ENCODE assay signal across 21 cellular contexts in genomic region chr5:82728931-82729717, GRCh38.
A peak's percentile ranks its signal among the peaks of the same experiment; 100 is the strongest.
DNase-seq lines count a peak whose midpoint lies in the region; ATAC-seq and TF ChIP-seq lines count a peak whose summit lies in the region.
"Had no signal": no experiment of that assay in that cellular context is flagged by ENCODE, and none has a peak within 500 bp of the region (broad histone marks: within the 10 kb centered on the region; RNA-seq: fewer than 3 reads in every experiment).

No MANE protein-coding gene starts in this region.

- no peaks in the 10 kb centered on the region for H3K9me2 ChIP-seq in HCT116 (ENCODE audit: insufficient read depth)

- intact Hi-C loops in HCT116 (cut with micrococcal nuclease) = no loop called here

- peaks cover 5% of the 10 kb centered on the region for H3K4me1 Mint-ChIP-seq in neural progenitor cell
- peaks cover 14% of the 10 kb centered on the region for H3K4me1 Mint-ChIP-seq in WTC11
- H3K4me1 Mint-ChIP-seq: CD14-positive monocyte; CD8-positive, alpha-beta memory T cell had no signal

- H3K9ac ChIP-seq in HCT116 (ENCODE audit: low read length) (no peak overlapping the region), neural progenitor cell (no peak overlapping the region)
- H3K9ac ChIP-seq: BLaER1 treated with 17β-estradiol and CSF1 and Interleukin-3, amounts not matched to agents 10 nM and 100 nM; GM23248 had no signal

- H3K4me1 ChIP-seq in HCT116 (ENCODE audit: control insufficient read depth in 1 of 2, insufficient read depth in 2 of 2, low read length in 2 of 2) (peaks cover 0 to 18% of the 10 kb centered on the region in 2 experiments; a peak in 1 of 4 replicates), neural progenitor cell (peaks cover 7% of the 10 kb centered on the region), Peyer's patch (no peaks in the 10 kb centered on the region)
- H3K4me1 ChIP-seq: A549, BE2C had no signal

- no peaks in the 10 kb centered on the region for H4K20me1 ChIP-seq in HCT116 (ENCODE audit: insufficient read depth)
- H4K20me1 ChIP-seq in neural progenitor cell (ENCODE audit: low read depth) = no peaks in the 10 kb centered on the region
- H4K20me1 ChIP-seq: BLaER1 treated with 17β-estradiol and CSF1 and Interleukin-3, amounts not matched to agents 10 nM and 100 nM had no signal

- H3K27me3 ChIP-seq in HCT116 (ENCODE audit: insufficient read depth, low read length) = no peaks in the 10 kb centered on the region
- H3K27me3 ChIP-seq in neural progenitor cell = no peaks in the 10 kb centered on the region
- no peaks in the 10 kb centered on the region for H3K27me3 ChIP-seq in Peyer's patch
- H3K27me3 ChIP-seq: BE2C; BLaER1 treated with 17β-estradiol and CSF1 and Interleukin-3, amounts not matched to agents 10 nM and 100 nM had no signal

- H3K36me3 Mint-ChIP-seq in neural progenitor cell = peaks cover 1% of the 10 kb centered on the region
- H3K36me3 Mint-ChIP-seq in WTC11 = peaks cover 3% of the 10 kb centered on the region
- H3K36me3 Mint-ChIP-seq: CD14-positive monocyte; CD8-positive, alpha-beta memory T cell had no signal

- H3K79me2 ChIP-seq in HCT116 (ENCODE audit: insufficient read depth, low read length) (no peaks in the 10 kb centered on the region), neural progenitor cell (ENCODE audit: low read depth) (no peaks in the 10 kb centered on the region)

- no peak for TF ChIP-seq CTCF in HCT116 (IDR thresholded peaks at IDR 0.05 in 2 of 3, conservative IDR thresholded peaks at IDR 0.05 in 1 of 3; ENCODE audit: borderline replicate concordance in 1 of 3, insufficient read depth in 1 of 3, low read depth in 2 of 3, low read length in 2 of 3)
- TF ChIP-seq CTCF in neural progenitor cell (IDR thresholded peaks at IDR 0.05) = no peak
- no peak for TF ChIP-seq CTCF in WTC11 (IDR thresholded peaks at IDR 0.05)
- TF ChIP-seq CTCF in Peyer's patch (IDR thresholded peaks at IDR 0.05) = no peak

- RAD21 ChIA-PET in HCT116 (lab: Charles Lee; ENCODE audit: low non-redundant PET in 1 of 2, low total read pairs in 2 of 2, uncharacterized antibody in 2 of 2, unreplicated experiment in 2 of 2) = no interaction called here

- H3K4me2 ChIP-seq in HCT116 (ENCODE audit: low read length) = peak overlapping the region; percentile 13; the same call in 1 of the 2 replicates
- H3K4me2 ChIP-seq in neural progenitor cell = no peak overlapping the region
- H3K4me2 ChIP-seq: A549; BLaER1 treated with 17β-estradiol and CSF1 and Interleukin-3, amounts not matched to agents 10 nM and 100 nM had no signal

- H3K27me3 Mint-ChIP-seq in neural progenitor cell (ENCODE audit: insufficient read depth, low read depth) (no peaks in the 10 kb centered on the region), WTC11 (ENCODE audit: low read depth) (no peaks in the 10 kb centered on the region)
- H3K27me3 Mint-ChIP-seq: CD4-positive, alpha-beta T cell had no signal

- peaks cover 7% of the 10 kb centered on the region for H3K9me3 Mint-ChIP-seq in neural progenitor cell
- H3K9me3 Mint-ChIP-seq in WTC11 = peaks cover 16% of the 10 kb centered on the region
- H3K9me3 Mint-ChIP-seq: CD4-positive, alpha-beta T cell had no signal

- no peak for TF ChIP-seq RAD21 in HCT116 (IDR thresholded peaks at IDR 0.05; ENCODE audit: low read depth)

- no TSS peak for BruUV-seq in HCT116 (replicated peaks; lab: Mats Ljungman, UMichigan)

- no peak overlapping the region for H3K27ac Mint-ChIP-seq in neural progenitor cell
- H3K27ac Mint-ChIP-seq in WTC11 = no peak overlapping the region
- H3K27ac Mint-ChIP-seq: CD14-positive monocyte; CD4-positive, alpha-beta T cell; CD8-positive, alpha-beta memory T cell had no signal

- H2AFZ ChIP-seq in HCT116 (ENCODE audit: low read depth, low read length, poor library complexity, severe bottlenecking) (peak overlapping the region; percentile 31), neural progenitor cell (replicated peaks) (peak overlapping the region; percentile 29)
- H2AFZ ChIP-seq: GM23248 had no signal

- no peaks in the 10 kb centered on the region for H3F3A ChIP-seq in neural progenitor cell (ENCODE audit: low read depth)

- no peak overlapping the region for H3K4me3 ChIP-seq in HCT116 (replicated peaks in 1 of 2; ENCODE audit: low read depth in 1 of 2, low read length in 2 of 2)
- no peak overlapping the region for H3K4me3 ChIP-seq in neural progenitor cell
- H3K4me3 ChIP-seq in Peyer's patch = no peak overlapping the region
- H3K4me3 ChIP-seq: A549; BLaER1 treated with 17β-estradiol and CSF1 and Interleukin-3, amounts not matched to agents 10 nM and 100 nM; GM23248 had no signal

- no peak for TF ChIP-seq POLR2A in HCT116 (IDR thresholded peaks at IDR 0.05; ENCODE audit: borderline replicate concordance, extremely low read depth, insufficient read depth, insufficient read length)
- TF ChIP-seq POLR2A in Peyer's patch (IDR thresholded peaks at IDR 0.05) = no peak

- H3K4me3 Mint-ChIP-seq in neural progenitor cell = no peak overlapping the region
- H3K4me3 Mint-ChIP-seq in WTC11 = no peak overlapping the region
- H3K4me3 Mint-ChIP-seq: CD14-positive monocyte; CD4-positive, alpha-beta T cell; CD8-positive, alpha-beta memory T cell had no signal

- CTCF ChIA-PET in HCT116 (lab: Charles Lee) (no interaction called here), WTC11 (lab: Charles Lee) (interaction anchor here (1.0 kb wide), 1 partner anchor 8 kb away, joined by 3 read pairs; no protein-coding TSS in a partner anchor)

- no peak overlapping the region for H3K27ac ChIP-seq in HCT116 (ENCODE audit: low read depth, low read length)
- no peak overlapping the region for H3K27ac ChIP-seq in neural progenitor cell
- H3K27ac ChIP-seq in Peyer's patch = no peak overlapping the region
- H3K27ac ChIP-seq: A549; BLaER1 treated with 17β-estradiol and CSF1 and Interleukin-3, amounts not matched to agents 10 nM and 100 nM; GM23248 had no signal

- no peak for ATAC-seq in HCT116
- no peak for ATAC-seq in WTC11
- ATAC-seq: A549 had no signal

- POLR2A ChIA-PET in HCT116 (lab: Charles Lee) = no interaction called here
- POLR2A ChIA-PET in WTC11 (lab: Charles Lee) = no interaction called here

- no peak for DNase-seq in HCT116 (ENCODE audit: low read depth, low spot score)
- DNase-seq in SW480 (ENCODE audit: low spot score) = peak; percentile 13
- DNase-seq in neural progenitor cell (ENCODE audit: low spot score) = no peak
- DNase-seq in WTC11 (ENCODE audit: low spot score) = no peak
- DNase-seq in Peyer's patch = no peak
- no peak for DNase-seq in stimulated activated CD4-positive, alpha-beta T cell treated with anti-CD3 and anti-CD28 coated beads, Interleukin-4, amount 100 ng/mL, for 24 hours
- DNase-seq: 8988T; ACHN; AML-193; BE2C; CD4-positive, alpha-beta T cell; CD8-positive, alpha-beta memory T cell; DMS53; DMS79 treated with DMSO at 0.1 percent for 48 hours; GF-D8; GM23248; H7; HCEC 1CT had no signal

- H3K9me3 ChIP-seq in HCT116 (ENCODE audit: control insufficient read depth in 1 of 2, insufficient read depth in 1 of 2, low read depth in 1 of 2, low read length in 2 of 2) (no peaks in the 10 kb centered on the region), neural progenitor cell (ENCODE audit: low read depth) (no peaks in the 10 kb centered on the region), Peyer's patch (no peaks in the 10 kb centered on the region)
- H3K9me3 ChIP-seq: BE2C had no signal

- H3K36me3 ChIP-seq in HCT116 (ENCODE audit: control insufficient read depth in 1 of 2, insufficient read depth in 2 of 2, low read length in 2 of 2) = no peaks in the 10 kb centered on the region
- H3K36me3 ChIP-seq in neural progenitor cell = no peaks in the 10 kb centered on the region
- no peaks in the 10 kb centered on the region for H3K36me3 ChIP-seq in Peyer's patch
- H3K36me3 ChIP-seq: BE2C; BLaER1 treated with 17β-estradiol and CSF1 and Interleukin-3, amounts not matched to agents 10 nM and 100 nM had no signal

TF ChIP-seq in HCT116, 20 proteins besides CTCF, POLR2A, EP300 and RAD21:
- TF ChIP-seq EGR1 (IDR thresholded peaks at IDR 0.05; ENCODE audit: low read depth) = no peak

TF ChIP-seq in WTC11, 78 proteins besides CTCF, POLR2A, EP300 and RAD21:
- TF ChIP-seq ZBTB21 (CRISPR knock-in tag; IDR thresholded peaks at IDR 0.05; ENCODE audit: borderline replicate concordance) (no peak), NR2C2 (CRISPR knock-in tag; IDR thresholded peaks at IDR 0.05) (no peak)
